10 cellular contexts compared by ENCODE assay signal in genomic region chr6:112037783-112038216, GRCh38. TPM values are rescaled to one million over a fixed set of nuclear protein-coding genes. Genes with fewer than 3 reads are reported as not detected.
DNase-seq lines count a peak whose midpoint lies in the region; ATAC-seq, FAIRE-seq and TF ChIP-seq lines count a peak whose summit lies in the region.
"Had no signal": no experiment of that assay in that cellular context is flagged by ENCODE, and none has a peak within 500 bp of the region (broad histone marks: within the 10 kb centered on the region; RNA-seq: fewer than 3 reads in every experiment).

No MANE protein-coding gene starts in this region.

- CTCF ChIA-PET in activated CD4-positive, alpha-beta T cell treated with anti-CD3 and anti-CD28 coated beads, Interleukin-2, amount 10 ng/mL, durations not matched to agents 7 days and 5 days (lab: Charles Lee) = interaction anchor here (0.6 to 7.6 kb wide), 5 partner anchors 10 to 328 kb away, joined by 3 to 40 read pairs (median 4); no protein-coding TSS in a partner anchor

- DNase-seq in activated CD4-positive, alpha-beta T cell treated with anti-CD3 and anti-CD28 coated beads, Interleukin-2, amount 10 ng/mL, durations not matched to agents 24 days and 14 days = no peak
- no peak for DNase-seq in activated CD4-positive, alpha-beta T cell treated with anti-CD3 and anti-CD28 coated beads, Interleukin-2, amount 10 ng/mL, durations not matched to agents 7 days and 5 days
- DNase-seq in astrocyte of the hippocampus (ENCODE audit: low read depth, low spot score) (peak; percentile 98), kidney (peak; percentile 92), thyroid gland (peak; percentile 23 to 43)

- no peak for FAIRE-seq in kidney (lab: Jason Lieb, UNC)

- H3K27me3 ChIP-seq in thyroid gland = no peaks in the 10 kb centered on the region
- H3K27me3 ChIP-seq: BLaER1 had no signal

- WGBS in thyroid gland, 2 donors = 63 to 66% methylated on average over 7 to 8 of the region's 8 CpGs

- no peak overlapping the region for H3K9ac ChIP-seq in kidney (ENCODE audit: low read length in 2 of 2)
- H3K9ac ChIP-seq: BLaER1 had no signal

- peaks cover 48% of the 10 kb centered on the region for H3K4me1 Mint-ChIP-seq in activated CD4-positive, alpha-beta T cell treated with anti-CD3 and anti-CD28 coated beads, Interleukin-2, amount 10 ng/mL, durations not matched to agents 24 days and 14 days
- peaks cover 46% of the 10 kb centered on the region for H3K4me1 Mint-ChIP-seq in activated CD4-positive, alpha-beta T cell treated with anti-CD3 and anti-CD28 coated beads, Interleukin-2, amount 10 ng/mL, durations not matched to agents 7 days and 5 days

- H3K27ac Mint-ChIP-seq in activated CD4-positive, alpha-beta T cell treated with anti-CD3 and anti-CD28 coated beads, Interleukin-2, amount 10 ng/mL, durations not matched to agents 24 days and 14 days = peak overlapping the region; percentile 9
- H3K27ac Mint-ChIP-seq in activated CD4-positive, alpha-beta T cell treated with anti-CD3 and anti-CD28 coated beads, Interleukin-2, amount 10 ng/mL, durations not matched to agents 7 days and 5 days = no peak overlapping the region

- H3K4me3 Mint-ChIP-seq in activated CD4-positive, alpha-beta T cell treated with anti-CD3 and anti-CD28 coated beads, Interleukin-2, amount 10 ng/mL, durations not matched to agents 24 days and 14 days = no peak overlapping the region
- no peak overlapping the region for H3K4me3 Mint-ChIP-seq in activated CD4-positive, alpha-beta T cell treated with anti-CD3 and anti-CD28 coated beads, Interleukin-2, amount 10 ng/mL, durations not matched to agents 7 days and 5 days
- H3K4me3 Mint-ChIP-seq: neural crest cell had no signal

- no peak overlapping the region for H3K27ac ChIP-seq in kidney (ENCODE audit: low read depth in 2 of 2, low read length in 2 of 2)
- peak overlapping the region; percentile 43 to 80 (median 55) for H3K27ac ChIP-seq in thyroid gland
- H3K27ac ChIP-seq: BLaER1 had no signal

- intact Hi-C loops in activated CD4-positive, alpha-beta T cell treated with anti-CD3 and anti-CD28 coated beads, Interleukin-2, amount 10 ng/mL, durations not matched to agents 24 days and 14 days (cut with micrococcal nuclease) = no loop called here
- intact Hi-C loops in kidney (cut with DNase I) = no loop called here
- intact Hi-C loops in thyroid gland (cut with DNase I) = no loop called here

- no peaks in the 10 kb centered on the region for H3K4me1 ChIP-seq in kidney (ENCODE audit: control insufficient read depth in 1 of 2, insufficient read depth in 1 of 2, low read depth in 1 of 2, low read length in 2 of 2)
- H3K4me1 ChIP-seq in thyroid gland = peaks cover 3 to 8% of the 10 kb centered on the region in 2 donors
- H3K4me1 ChIP-seq: BLaER1 had no signal

- no peak for ATAC-seq in GM19023 (IDR thresholded peaks at IDR 0.05; ENCODE audit: unreplicated experiment)
- no peak for ATAC-seq in GM18511 (IDR thresholded peaks at IDR 0.05; ENCODE audit: unreplicated experiment)
- no peak for ATAC-seq in GM21825 (IDR thresholded peaks at IDR 0.05; ENCODE audit: unreplicated experiment)

- no peak for TF ChIP-seq POLR2A in thyroid gland (IDR thresholded peaks at IDR 0.05)

- H3K9me3 ChIP-seq in kidney (ENCODE audit: control insufficient read depth in 1 of 2, low read length in 2 of 2) (no peaks in the 10 kb centered on the region), thyroid gland (no peaks in the 10 kb centered on the region)
- H3K9me3 ChIP-seq: BLaER1 had no signal

- H3K9me3 Mint-ChIP-seq in activated CD4-positive, alpha-beta T cell treated with anti-CD3 and anti-CD28 coated beads, Interleukin-2, amount 10 ng/mL, durations not matched to agents 24 days and 14 days = no peaks in the 10 kb centered on the region
- no peaks in the 10 kb centered on the region for H3K9me3 Mint-ChIP-seq in activated CD4-positive, alpha-beta T cell treated with anti-CD3 and anti-CD28 coated beads, Interleukin-2, amount 10 ng/mL, durations not matched to agents 7 days and 5 days
- H3K9me3 Mint-ChIP-seq: neural crest cell had no signal

- POLR2A ChIA-PET in activated CD4-positive, alpha-beta T cell treated with anti-CD3 and anti-CD28 coated beads, Interleukin-2, amount 10 ng/mL, durations not matched to agents 7 days and 5 days (lab: Charles Lee) = no interaction called here

- H3K27me3 Mint-ChIP-seq in activated CD4-positive, alpha-beta T cell treated with anti-CD3 and anti-CD28 coated beads, Interleukin-2, amount 10 ng/mL, durations not matched to agents 24 days and 14 days = no peaks in the 10 kb centered on the region
- no peaks in the 10 kb centered on the region for H3K27me3 Mint-ChIP-seq in activated CD4-positive, alpha-beta T cell treated with anti-CD3 and anti-CD28 coated beads, Interleukin-2, amount 10 ng/mL, durations not matched to agents 7 days and 5 days

- TF ChIP-seq CTCF in kidney (IDR thresholded peaks at IDR 0.05; ENCODE audit: borderline replicate concordance, extremely low read depth, insufficient read depth) (no peak), thyroid gland (IDR thresholded peaks at IDR 0.05) (no peak)

- H3K36me3 ChIP-seq in kidney (ENCODE audit: control insufficient read depth in 1 of 2, insufficient read depth in 2 of 2, low read length in 2 of 2) = no peaks in the 10 kb centered on the region
- no peaks in the 10 kb centered on the region for H3K36me3 ChIP-seq in thyroid gland
- H3K36me3 ChIP-seq: BLaER1 had no signal

- no peaks in the 10 kb centered on the region for H3K36me3 Mint-ChIP-seq in activated CD4-positive, alpha-beta T cell treated with anti-CD3 and anti-CD28 coated beads, Interleukin-2, amount 10 ng/mL, durations not matched to agents 24 days and 14 days (ENCODE audit: low read depth)
- no peaks in the 10 kb centered on the region for H3K36me3 Mint-ChIP-seq in activated CD4-positive, alpha-beta T cell treated with anti-CD3 and anti-CD28 coated beads, Interleukin-2, amount 10 ng/mL, durations not matched to agents 7 days and 5 days (ENCODE audit: low read depth)

- no peak overlapping the region for H3K4me3 ChIP-seq in kidney (ENCODE audit: low read length in 2 of 2)
- H3K4me3 ChIP-seq in thyroid gland (replicated peaks in 1 of 3) = no peak overlapping the region
- H3K4me3 ChIP-seq: BLaER1 had no signal

RNA-seq across cellular contexts. Expression of gene CCN6, which starts 16.1 kb away (rescaled TPM):
- total RNA-seq in activated CD4-positive, alpha-beta T cell treated with anti-CD3 and anti-CD28 coated beads, Interleukin-2, amount 10 ng/mL, durations not matched to agents 24 days and 14 days = 0.26 and 0.72 TPM in 2 replicates
- total RNA-seq in activated CD4-positive, alpha-beta T cell treated with anti-CD3 and anti-CD28 coated beads, Interleukin-2, amount 10 ng/mL, durations not matched to agents 7 days and 5 days = not detected
- total RNA-seq in kidney = 6.7 TPM
- 8.4 TPM for polyA plus RNA-seq in kidney (ENCODE audit: insufficient read depth, low read depth, low replicate concordance)
- under 1 TPM in 1 of 4 donors, not detected in 3; 0.33 TPM for total RNA-seq in thyroid gland
- total RNA-seq: neural crest cell had no signal

RNA-seq across cellular contexts. Expression of gene TUBE1, which starts 49.5 kb away (rescaled TPM):
- total RNA-seq in activated CD4-positive, alpha-beta T cell treated with anti-CD3 and anti-CD28 coated beads, Interleukin-2, amount 10 ng/mL, durations not matched to agents 24 days and 14 days = 24.3 and 30.1 TPM in 2 replicates
- total RNA-seq in activated CD4-positive, alpha-beta T cell treated with anti-CD3 and anti-CD28 coated beads, Interleukin-2, amount 10 ng/mL, durations not matched to agents 7 days and 5 days = 10 to 100 TPM; 14.9 to 18.9 TPM
- total RNA-seq in kidney (21.2 TPM), thyroid gland (10 to 100 TPM; 28.8 to 56.4 (median 38.8) TPM)
- polyA plus RNA-seq in kidney (ENCODE audit: insufficient read depth, low read depth, low replicate concordance) = 13.6 TPM

RNA-seq across cellular contexts. Expression of gene FAM229B, which starts 49.6 kb away (rescaled TPM):
- total RNA-seq in activated CD4-positive, alpha-beta T cell treated with anti-CD3 and anti-CD28 coated beads, Interleukin-2, amount 10 ng/mL, durations not matched to agents 24 days and 14 days = 0.91 and 0.97 TPM in 2 replicates
- 1 to 10 TPM; 1.5 to 2.2 TPM for total RNA-seq in activated CD4-positive, alpha-beta T cell treated with anti-CD3 and anti-CD28 coated beads, Interleukin-2, amount 10 ng/mL, durations not matched to agents 7 days and 5 days
- 27.2 TPM for total RNA-seq in kidney
- polyA plus RNA-seq in kidney (ENCODE audit: insufficient read depth, low read depth, low replicate concordance) = 77.1 TPM
- total RNA-seq in thyroid gland = 10 to 100 TPM in 2 of 4 donors, 1 to 10 TPM in 2; 8.3 to 29.2 (median 13.9) TPM

Comparison
In these comparisons a context has a peak if more than half of its experiments do, and no peak if none do; other contexts are left out.
1. DNase-seq: peak in astrocyte of the hippocampus (single experiment), kidney (single experiment) and thyroid gland (2 of 2); none in activated CD4-positive, alpha-beta T cell treated with anti-CD3 and anti-CD28 coated beads, Interleukin-2, amount 10 ng/mL, durations not matched to agents 24 days and 14 days (single experiment) and activated CD4-positive, alpha-beta T cell treated with anti-CD3 and anti-CD28 coated beads, Interleukin-2, amount 10 ng/mL, durations not matched to agents 7 days and 5 days (single experiment).
2. H3K27ac ChIP-seq: peak in thyroid gland (3 of 3); none in kidney (0 of 2).